Comparison of ENCODE assay signal across 1 cellular context in the genomic region with DNA sequence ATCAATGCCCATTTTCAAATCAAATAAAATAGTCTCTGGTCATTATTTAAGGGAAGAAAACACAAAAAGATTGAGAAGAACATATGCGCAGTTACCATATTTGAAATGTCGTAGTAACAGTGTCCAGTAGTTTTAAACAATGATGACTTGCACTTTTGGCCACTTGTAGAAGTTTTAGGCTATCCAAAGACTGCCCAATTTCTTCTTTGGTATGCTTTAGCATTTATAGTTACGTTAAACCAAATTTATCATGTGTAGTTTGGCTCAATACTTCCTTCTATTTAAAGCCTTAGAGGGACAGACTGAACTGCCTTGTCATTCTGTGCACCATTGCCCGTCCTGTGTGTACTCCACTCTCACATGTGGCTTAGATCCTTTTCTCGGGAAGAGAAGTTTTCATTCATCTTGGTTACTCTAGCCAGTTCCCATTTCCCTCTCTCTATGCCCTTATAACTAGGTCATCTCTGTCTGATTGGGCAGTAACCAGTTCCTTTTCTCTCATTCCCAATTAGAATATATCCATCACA.
TF ChIP-seq lines count a peak whose summit lies in the region.

No MANE protein-coding gene starts in this region.

TF ChIP-seq in HCT116, 20 proteins besides CTCF, POLR2A, EP300 and RAD21:
- TF ChIP-seq SP1 (IDR thresholded peaks at IDR 0.05; ENCODE audit: low read depth) (no peak), ZFX (IDR thresholded peaks at IDR 0.05) (no peak), REST (IDR thresholded peaks at IDR 0.05; ENCODE audit: low read depth) (no peak), EGR1 (IDR thresholded peaks at IDR 0.05; ENCODE audit: low read depth) (no peak), CEBPB (IDR thresholded peaks at IDR 0.05; ENCODE audit: low read depth) (no peak), FOSL1 (IDR thresholded peaks at IDR 0.05; ENCODE audit: low read depth) (no peak), JUND (IDR thresholded peaks at IDR 0.05) (no peak), SRF (IDR thresholded peaks at IDR 0.05; ENCODE audit: low read depth) (no peak), EZH2 (IDR thresholded peaks at IDR 0.05) (no peak)
